Comparison of ENCODE assay signal across 22 cellular contexts in the genomic region with DNA sequence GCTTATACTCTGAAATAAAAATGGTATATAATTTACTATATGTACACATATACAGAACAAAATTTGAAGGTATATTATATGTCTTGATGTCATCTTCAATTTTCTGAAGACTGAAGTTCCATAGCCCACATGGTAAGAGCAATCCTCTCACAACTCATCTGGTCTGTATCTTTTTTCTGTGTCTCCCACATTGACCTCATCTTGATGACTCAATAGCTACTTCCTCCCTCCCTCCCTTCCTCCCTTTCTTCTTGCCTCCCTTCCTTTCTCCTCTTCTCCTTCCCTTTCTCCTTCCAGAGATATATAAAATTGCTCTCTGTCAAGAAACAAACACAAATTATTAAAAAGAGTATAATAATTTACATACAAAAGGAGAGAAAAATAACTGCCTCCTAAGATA.
DNase-seq lines count a peak whose midpoint lies in the region; ATAC-seq, FAIRE-seq and TF ChIP-seq lines count a peak whose summit lies in the region.
"Had no signal": no experiment of that assay in that cellular context is flagged by ENCODE, and none has a peak within 500 bp of the region (broad histone marks: within the 10 kb centered on the region; RNA-seq: fewer than 3 reads in every experiment).

No MANE protein-coding gene starts in this region.

- intact Hi-C loops in breast epithelium (cut with DNase I; ENCODE audit: low total_unique reads), result no loop called here

- H3K4me1 ChIP-seq in breast epithelium, result no peaks in the 10 kb centered on the region

- TF ChIP-seq CTCF in bronchial epithelial cell (IDR thresholded peaks at IDR 0.05; ENCODE audit: insufficient read depth, low read length, severe bottlenecking), result no peak
- no peak for TF ChIP-seq CTCF in fibroblast of pulmonary artery (IDR thresholded peaks at IDR 0.05; ENCODE audit: low read length, missing control alignments)
- TF ChIP-seq CTCF in breast epithelium (IDR thresholded peaks at IDR 0.05), result no peak

- DNase-seq in NCI-H69 (lab: John Stamatoyannopoulos, UW) (peak; percentile 50), bronchial epithelial cell (ENCODE audit: low read depth) (peak; percentile 28), fibroblast of pulmonary artery (ENCODE audit: low read depth) (peak; percentile 49), Kasumi-1 (lab: John Stamatoyannopoulos, UW) (no peak), breast epithelium (ENCODE audit: low spot score in 2 of 2) (no peak), HPDE6-E6E7 (ENCODE audit: extremely low spot score) (no peak)
- DNase-seq: C1 segment of cervical spinal cord; CD4-positive, alpha-beta memory T cell; DMS 273 treated with DMSO at 0.1 percent for 48 hours; DMS79; GF-D8; HCEC 1CT; NCI-H1694; NCI-H2029 treated with DMSO at 0.1 percent for 48 hours; NCI-H446 treated with DMSO at 0.1 percent for 48 hours; NCI-H526; SHP77 had no signal

- H3K27me3 ChIP-seq in bronchial epithelial cell (ENCODE audit: control insufficient read depth, insufficient read depth, low read length) (peaks cover 1% of the 10 kb centered on the region), breast epithelium (no peaks in the 10 kb centered on the region)

- ATAC-seq in HG03469 (IDR thresholded peaks at IDR 0.05; ENCODE audit: unreplicated experiment), result no peak

- TF ChIP-seq POLR2A in breast epithelium (IDR thresholded peaks at IDR 0.05), result no peak

- no peak overlapping the region for H3K27ac ChIP-seq in breast epithelium
- H3K27ac ChIP-seq: KMS-11, RWPE1 had no signal

- no peaks in the 10 kb centered on the region for H3K9me3 ChIP-seq in breast epithelium

- H3K4me3 ChIP-seq in bronchial epithelial cell (ENCODE audit: low read depth, low read length) (no peak overlapping the region), fibroblast of pulmonary artery (replicated peaks; ENCODE audit: low read depth, low read length) (no peak overlapping the region), breast epithelium (no peak overlapping the region)

- no peak for FAIRE-seq in bronchial epithelial cell (lab: Jason Lieb, UNC)
- FAIRE-seq: GM12892, H1 had no signal

- H3K36me3 ChIP-seq in bronchial epithelial cell (ENCODE audit: control insufficient read depth, insufficient read depth, low read length), result no peaks in the 10 kb centered on the region
- H3K36me3 ChIP-seq in breast epithelium, result no peaks in the 10 kb centered on the region

Comparison
In these comparisons a context has a peak if more than half of its experiments do, and no peak if none do; other contexts are left out.
1. DNase-seq: peak in NCI-H69 (single experiment), bronchial epithelial cell (single experiment) and fibroblast of pulmonary artery (single experiment); none in Kasumi-1 (0 of 2), breast epithelium (0 of 2) and HPDE6-E6E7 (single experiment).